Comparison of ENCODE assay signal across 8 cellular contexts in the genomic region with DNA sequence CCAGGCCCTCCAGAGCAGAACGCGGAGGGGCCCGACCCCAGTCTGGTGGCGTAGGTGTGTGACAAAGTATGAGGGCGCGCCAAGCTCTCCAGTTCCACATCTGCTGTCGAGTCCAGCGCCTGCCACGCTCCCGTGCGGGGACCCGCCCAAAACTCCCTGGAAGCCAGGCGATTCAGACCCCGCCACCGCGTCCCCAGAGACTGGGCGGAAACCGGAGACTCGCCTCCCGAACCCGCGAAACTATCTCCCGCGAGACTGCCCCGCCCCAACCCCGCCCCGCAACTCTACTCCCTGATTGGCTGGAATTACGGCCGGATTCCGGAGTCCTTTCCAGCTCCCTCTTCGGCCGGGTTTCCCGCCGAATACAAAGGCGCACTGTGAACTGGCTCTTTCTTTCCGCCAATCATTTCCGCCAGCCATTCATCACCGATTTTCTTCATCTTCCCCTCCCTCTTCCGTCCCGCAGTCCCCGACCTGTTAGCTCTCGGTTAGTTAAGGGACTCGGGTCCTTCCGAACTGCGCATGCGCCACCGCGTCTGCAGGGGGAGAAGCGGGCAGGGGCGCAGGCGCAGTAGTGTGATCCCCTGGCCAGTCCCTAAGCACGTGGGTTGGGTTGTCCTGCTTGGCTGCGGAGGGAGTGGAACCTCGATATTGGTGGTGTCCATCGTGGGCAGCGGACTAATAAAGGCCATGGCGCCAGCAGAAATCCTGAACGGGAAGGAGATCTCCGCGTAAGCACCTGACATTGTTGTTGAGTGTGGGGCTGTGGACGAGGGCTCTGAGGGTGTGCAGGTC.
A peak's percentile ranks its signal among the peaks of the same experiment; 100 is the strongest.
DNase-seq lines count a peak whose midpoint lies in the region; ATAC-seq and TF ChIP-seq lines count a peak whose summit lies in the region.

A gene (plus strand): TSS at position 616 of the 795 bp plus-strand sequence. CDS start 75 bp downstream, at position 691.

- no peaks in the 10 kb centered on the region for H3F3A ChIP-seq in MM.1S (ENCODE audit: insufficient read depth, low read length)

- H3K27me3 ChIP-seq in HAP-1 (ENCODE audit: low read depth) (no peaks in the 10 kb centered on the region), MM.1S (replicated peaks; ENCODE audit: insufficient read depth, low read length) (no peaks in the 10 kb centered on the region)

- H3K9me3 ChIP-seq in ES-I3 (ENCODE audit: control insufficient read depth, insufficient read depth, low read length) (no peaks in the 10 kb centered on the region), HAP-1 (no peaks in the 10 kb centered on the region), MM.1S (replicated peaks; ENCODE audit: insufficient read depth, low read length) (no peaks in the 10 kb centered on the region)

- H3K4me3 Mint-ChIP-seq in nephron progenitor cell, result peak within 1 kb of the TSS; percentile 97
- peak within 1 kb of the TSS; percentile 93 to 95 for H3K4me3 Mint-ChIP-seq in stimulated activated naive CD8-positive, alpha-beta T cell treated with anti-CD3 and anti-CD28 coated beads, Interleukin-15, amount 100 ng/mL, for 72 hours

- H3K4me1 ChIP-seq in ES-I3 (ENCODE audit: insufficient read depth, low read length) (peaks cover 16% of the 10 kb centered on the region), HAP-1 (peaks cover 10% of the 10 kb centered on the region; the same call in 1 of the 2 replicates), MM.1S (ENCODE audit: low read length) (no peaks in the 10 kb centered on the region)

- peak within 1 kb of the TSS; percentile 67 for H2AFZ ChIP-seq in MM.1S (ENCODE audit: low read length)

- DNase-seq in HAP-1 (ENCODE audit: low spot score in 2 of 2), result peak; percentile 99
- DNase-seq in MM.1S, result peak; percentile 93
- DNase-seq in SIG-M5 (lab: John Stamatoyannopoulos, UW), result peak; percentile 90
- peak; percentile 92 for DNase-seq in activated gamma-delta T cell (lab: John Stamatoyannopoulos, UW)
- DNase-seq in fibroblast of the conjunctiva (ENCODE audit: low read depth), result peak; percentile 100
- peak; percentile 98 for DNase-seq in nephron progenitor cell
- peak; percentile 96 to 98 for DNase-seq in stimulated activated naive CD8-positive, alpha-beta T cell treated with anti-CD3 and anti-CD28 coated beads, Interleukin-15, amount 100 ng/mL, for 72 hours

- ATAC-seq in stimulated activated naive CD8-positive, alpha-beta T cell treated with anti-CD3 and anti-CD28 coated beads, Interleukin-15, amount 100 ng/mL, for 72 hours, result peak; percentile 94

- peaks cover 45% of the 10 kb centered on the region for H3K79me2 ChIP-seq in MM.1S (ENCODE audit: low read length)

- H3K27ac ChIP-seq in MM.1S (ENCODE audit: low read length), result peak within 1 kb of the TSS; percentile 58; the same call in 1 of the 2 replicates

- H3K4me1 Mint-ChIP-seq in nephron progenitor cell, result peaks cover 33% of the 10 kb centered on the region
- peaks cover 35% of the 10 kb centered on the region for H3K4me1 Mint-ChIP-seq in stimulated activated naive CD8-positive, alpha-beta T cell treated with anti-CD3 and anti-CD28 coated beads, Interleukin-15, amount 100 ng/mL, for 72 hours

- peaks cover 1% of the 10 kb centered on the region for H3K27me3 Mint-ChIP-seq in nephron progenitor cell (ENCODE audit: low read depth, poor library complexity)
- H3K27me3 Mint-ChIP-seq in stimulated activated naive CD8-positive, alpha-beta T cell treated with anti-CD3 and anti-CD28 coated beads, Interleukin-15, amount 100 ng/mL, for 72 hours, result no peaks in the 10 kb centered on the region

- H3K36me3 Mint-ChIP-seq in nephron progenitor cell (ENCODE audit: low read depth), result peaks cover 21% of the 10 kb centered on the region

- peak within 1 kb of the TSS; percentile 77 for H3K4me2 ChIP-seq in MM.1S (ENCODE audit: low read depth, low read length)

- in situ Hi-C loops in HAP-1 (cut with MboI; ENCODE audit: low sequenced_read_pairs), result no loop called here

- no peak for TF ChIP-seq CTCF in MM.1S (IDR thresholded peaks at IDR 0.05; ENCODE audit: low read length)
- TF ChIP-seq CTCF in nephron progenitor cell (IDR thresholded peaks at IDR 0.05), result no peak

- peak within 1 kb of the TSS; percentile 93 for H3K27ac Mint-ChIP-seq in nephron progenitor cell
- H3K27ac Mint-ChIP-seq in stimulated activated naive CD8-positive, alpha-beta T cell treated with anti-CD3 and anti-CD28 coated beads, Interleukin-15, amount 100 ng/mL, for 72 hours, result peak within 1 kb of the TSS; percentile 95 to 99

- H3K9ac ChIP-seq in ES-I3 (ENCODE audit: low read depth, low read length) (peak within 1 kb of the TSS; percentile 84), MM.1S (ENCODE audit: low read length) (peak within 1 kb of the TSS; percentile 88)

- H4K20me1 ChIP-seq in MM.1S (ENCODE audit: insufficient read depth, low read length), result no peaks in the 10 kb centered on the region

- H3K36me3 ChIP-seq in ES-I3 (ENCODE audit: insufficient read depth, low read length), result 0 out of 2 replicates have a peak, but pooled peaks cover 4% of the 10 kb centered on the region
- H3K36me3 ChIP-seq in HAP-1 (replicated peaks), result peaks cover 19% of the 10 kb centered on the region
- H3K36me3 ChIP-seq in MM.1S (replicated peaks; ENCODE audit: insufficient read depth, low read length), result no peaks in the 10 kb centered on the region

- no peaks in the 10 kb centered on the region for H3K9me3 Mint-ChIP-seq in nephron progenitor cell
- no peaks in the 10 kb centered on the region for H3K9me3 Mint-ChIP-seq in stimulated activated naive CD8-positive, alpha-beta T cell treated with anti-CD3 and anti-CD28 coated beads, Interleukin-15, amount 100 ng/mL, for 72 hours

- H3K9me2 ChIP-seq in MM.1S (replicated peaks; ENCODE audit: insufficient read depth, low read length), result no peaks in the 10 kb centered on the region

- peak within 1 kb of the TSS; percentile 43 for H3K4me3 ChIP-seq in HAP-1
- H3K4me3 ChIP-seq in MM.1S (ENCODE audit: low read length), result peak within 1 kb of the TSS; percentile 86

Comparison
In these comparisons a context has a peak if more than half of its experiments do, and no peak if none do; other contexts are left out.
1. Peak in every context shown above with its lines: DNase-seq, ATAC-seq, H3K4me3 ChIP-seq and H3K27ac ChIP-seq.